ENCODE assay signal across 30 cellular contexts in genomic region chr3:35500641-35501353, GRCh38.
DNase-seq lines count a peak whose midpoint lies in the region; ATAC-seq, FAIRE-seq and TF ChIP-seq lines count a peak whose summit lies in the region.
"Had no signal": no experiment of that assay in that cellular context is flagged by ENCODE, and none has a peak within 500 bp of the region (broad histone marks: within the 10 kb centered on the region; RNA-seq: fewer than 3 reads in every experiment).

No MANE protein-coding gene starts in this region.

- TF ChIP-seq EP300 in H1 (IDR thresholded peaks at IDR 0.05; ENCODE audit: borderline replicate concordance in 1 of 2, low read depth in 2 of 2, low read length in 2 of 2): no peak

- H3K14ac ChIP-seq in H1 (ENCODE audit: insufficient read length): no peak overlapping the region

- no peak overlapping the region for H2BK12ac ChIP-seq in H1 (ENCODE audit: low read depth, low read length)

- CTCF ChIA-PET in H1 (lab: Charles Lee; ENCODE audit: partially characterized antibody): interaction anchor here (1.2 kb wide), 1 partner anchor 37 kb away, joined by 3 read pairs; no protein-coding TSS in a partner anchor
- CTCF ChIA-PET in activated CD4-positive, alpha-beta memory T cell treated with anti-CD3 and anti-CD28 coated beads for 36 hours (lab: Charles Lee): no interaction called here

- H3K9me3 Mint-ChIP-seq in nephron: peaks cover 8% of the 10 kb centered on the region
- H3K9me3 Mint-ChIP-seq in activated naive CD8-positive, alpha-beta T cell treated with anti-CD3 and anti-CD28 coated beads, Interleukin-2, amount 50 U/mL, for 24 hours: peaks cover 6% of the 10 kb centered on the region
- H3K9me3 Mint-ChIP-seq in activated CD4-positive, alpha-beta memory T cell treated with anti-CD3 and anti-CD28 coated beads for 36 hours: peaks cover 3% of the 10 kb centered on the region
- H3K9me3 Mint-ChIP-seq: activated CD4-positive, alpha-beta T cell treated with anti-CD3 and anti-CD28 coated beads, Interleukin-2, amount 10 ng/mL, durations not matched to agents 24 days and 14 days had no signal

- H3K4me1 Mint-ChIP-seq in nephron: peaks cover 25% of the 10 kb centered on the region
- H3K4me1 Mint-ChIP-seq in activated naive CD8-positive, alpha-beta T cell treated with anti-CD3 and anti-CD28 coated beads, Interleukin-2, amount 50 U/mL, for 24 hours: no peaks in the 10 kb centered on the region
- no peaks in the 10 kb centered on the region for H3K4me1 Mint-ChIP-seq in activated CD4-positive, alpha-beta memory T cell treated with anti-CD3 and anti-CD28 coated beads for 36 hours (ENCODE audit: low read depth)
- H3K4me1 Mint-ChIP-seq: activated CD4-positive, alpha-beta T cell treated with anti-CD3 and anti-CD28 coated beads, Interleukin-2, amount 10 ng/mL, durations not matched to agents 24 days and 14 days; IgD-negative memory B cell; stimulated activated effector memory CD8-positive, alpha-beta T cell treated with anti-CD3 and anti-CD28 coated beads, Interleukin-12 subunit alpha, Interleukin-12 subunit beta, amount 100 ng/mL, for 72 hours had no signal

- no peak for FAIRE-seq in H1 (lab: Jason Lieb, UNC)
- FAIRE-seq: bronchial epithelial cell, GM12892, urothelium cell line had no signal

- no peaks in the 10 kb centered on the region for H3K23me2 ChIP-seq in H1 (ENCODE audit: low read depth, low read length)

- H3K4me2 ChIP-seq in H1 (ENCODE audit: insufficient read depth in 1 of 2, low read depth in 2 of 2, low read length in 2 of 2): no peak overlapping the region
- H3K4me2 ChIP-seq: BLaER1 had no signal

- no peak overlapping the region for H2BK120ac ChIP-seq in H1 (replicated peaks; ENCODE audit: low read depth, low read length)

- no peak overlapping the region for H3K9ac ChIP-seq in H1 (replicated peaks in 1 of 4; ENCODE audit: extremely low read depth in 1 of 4, low read depth in 3 of 4, low read length in 3 of 4)
- H3K9ac ChIP-seq: BLaER1 had no signal

- H3K4me1 ChIP-seq in H1 (replicated peaks in 1 of 4; ENCODE audit: control insufficient read depth in 3 of 4, insufficient read depth in 4 of 4, low read length in 3 of 4): peaks cover 0 to 4% (median 1%) of the 10 kb centered on the region in 4 experiments; a peak in 1 of 7 replicates
- H3K4me1 ChIP-seq: colonic mucosa had no signal

- no peaks in the 10 kb centered on the region for H3K27me3 ChIP-seq in H1 (replicated peaks in 1 of 4; ENCODE audit: control insufficient read depth in 3 of 4, extremely low read depth in 1 of 4, insufficient read depth in 3 of 4, low read length in 3 of 4)
- H3K27me3 ChIP-seq: BLaER1, colonic mucosa had no signal

- no peak overlapping the region for H3K4me3 ChIP-seq in H1 (ENCODE audit: extremely low read depth in 1 of 4, insufficient read depth in 2 of 4, low read depth in 3 of 4, low read length in 4 of 4)
- H3K4me3 ChIP-seq: BLaER1, colonic mucosa had no signal

- H3K79me2 ChIP-seq in H1 (ENCODE audit: control insufficient read depth in 1 of 2, insufficient read depth in 2 of 2, low read length in 2 of 2): no peaks in the 10 kb centered on the region

- intact Hi-C loops in activated CD4-positive, alpha-beta memory T cell treated with anti-CD3 and anti-CD28 coated beads for 36 hours (cut with micrococcal nuclease): no loop called here

- TF ChIP-seq CTCF in H1 (IDR thresholded peaks at IDR 0.05; ENCODE audit: control extremely low read depth in 1 of 3, insufficient read depth in 1 of 3, low read depth in 1 of 3, low read length in 3 of 3) (no peak), nephron (IDR thresholded peaks at IDR 0.05; ENCODE audit: unreplicated experiment in 3 of 3) (no peak)

- no peak for DNase-seq in H1 (ENCODE audit: low read depth in 1 of 2, low spot score in 2 of 2)
- no peak for DNase-seq in activated naive CD8-positive, alpha-beta T cell treated with anti-CD3 and anti-CD28 coated beads, Interleukin-2, amount 50 U/mL, for 24 hours
- DNase-seq in activated CD4-positive, alpha-beta memory T cell treated with anti-CD3 and anti-CD28 coated beads for 36 hours: no peak
- DNase-seq: activated CD4-positive, alpha-beta T cell treated with anti-CD3 and anti-CD28 coated beads, Interleukin-2, amount 10 ng/mL, durations not matched to agents 24 days and 14 days; activated naive CD4-positive, alpha-beta T cell treated with anti-CD3 and anti-CD28 coated beads, Interleukin-2, amount 50 U/mL, for 16 hours; colonic mucosa; COR-L47; effector memory CD4-positive, alpha-beta T cell; foreskin fibroblast; hypothalamus; mammary epithelial cell; NCI-H1092 treated with DMSO at 0.1 percent for 48 hours; NCI-H2029; NCI-H345; NCI-H748 treated with DMSO at 0.1 percent for 48 hours; nucleus accumbens; WERI-Rb-1 had no signal

- 95% methylated on average over 3 of the region's 3 CpGs; no CpG with 5 or more reads in 1 of the 2 experiments for WGBS in H1 (ENCODE audit: extremely low coverage in 1 of 2, insufficient coverage in 1 of 2, insufficient read length in 1 of 2, insufficient replicate concordance in 2 of 2, low coverage in 1 of 2, low lambda C conversion rate in 2 of 2, missing lambda C conversion rate in 1 of 2), 2 experiments

- POLR2A ChIA-PET in H1 (lab: Charles Lee; ENCODE audit: partially characterized antibody): no interaction called here
- POLR2A ChIA-PET in activated CD4-positive, alpha-beta memory T cell treated with anti-CD3 and anti-CD28 coated beads for 36 hours (lab: Charles Lee): no interaction called here

- H3K36me3 Mint-ChIP-seq in nephron (ENCODE audit: low read depth): peaks cover 3% of the 10 kb centered on the region
- no peaks in the 10 kb centered on the region for H3K36me3 Mint-ChIP-seq in activated naive CD8-positive, alpha-beta T cell treated with anti-CD3 and anti-CD28 coated beads, Interleukin-2, amount 50 U/mL, for 24 hours (ENCODE audit: low read depth)
- no peaks in the 10 kb centered on the region for H3K36me3 Mint-ChIP-seq in activated CD4-positive, alpha-beta memory T cell treated with anti-CD3 and anti-CD28 coated beads for 36 hours
- H3K36me3 Mint-ChIP-seq: IgD-negative memory B cell; stimulated activated effector memory CD8-positive, alpha-beta T cell treated with anti-CD3 and anti-CD28 coated beads, Interleukin-12 subunit alpha, Interleukin-12 subunit beta, amount 100 ng/mL, for 72 hours had no signal

- H4K8ac ChIP-seq in H1 (ENCODE audit: extremely low read depth, insufficient read depth, low read length): no peak overlapping the region

- peaks cover under 1% of the 10 kb centered on the region for H3K27me3 Mint-ChIP-seq in nephron (ENCODE audit: low read depth)
- H3K27me3 Mint-ChIP-seq in activated naive CD8-positive, alpha-beta T cell treated with anti-CD3 and anti-CD28 coated beads, Interleukin-2, amount 50 U/mL, for 24 hours: no peaks in the 10 kb centered on the region
- no peaks in the 10 kb centered on the region for H3K27me3 Mint-ChIP-seq in activated CD4-positive, alpha-beta memory T cell treated with anti-CD3 and anti-CD28 coated beads for 36 hours
- H3K27me3 Mint-ChIP-seq: activated CD4-positive, alpha-beta T cell treated with anti-CD3 and anti-CD28 coated beads, Interleukin-2, amount 10 ng/mL, durations not matched to agents 24 days and 14 days; IgD-negative memory B cell had no signal

- no peak overlapping the region for H2BK5ac ChIP-seq in H1 (ENCODE audit: low read depth, low read length)

- peak overlapping the region; percentile 95 to 98 (median 97) for H3K27ac Mint-ChIP-seq in nephron
- H3K27ac Mint-ChIP-seq in activated naive CD8-positive, alpha-beta T cell treated with anti-CD3 and anti-CD28 coated beads, Interleukin-2, amount 50 U/mL, for 24 hours: no peak overlapping the region
- H3K27ac Mint-ChIP-seq in activated CD4-positive, alpha-beta memory T cell treated with anti-CD3 and anti-CD28 coated beads for 36 hours: no peak overlapping the region
- H3K27ac Mint-ChIP-seq: activated CD4-positive, alpha-beta T cell treated with anti-CD3 and anti-CD28 coated beads, Interleukin-2, amount 10 ng/mL, durations not matched to agents 24 days and 14 days; stimulated activated effector memory CD8-positive, alpha-beta T cell treated with anti-CD3 and anti-CD28 coated beads, Interleukin-12 subunit alpha, Interleukin-12 subunit beta, amount 100 ng/mL, for 72 hours had no signal

- no peak overlapping the region for H3K23ac ChIP-seq in H1 (ENCODE audit: insufficient read length)

- H3K4me3 Mint-ChIP-seq in nephron: peak overlapping the region in 2 of 3 experiments; percentile 7 to 21
- no peak overlapping the region for H3K4me3 Mint-ChIP-seq in activated naive CD8-positive, alpha-beta T cell treated with anti-CD3 and anti-CD28 coated beads, Interleukin-2, amount 50 U/mL, for 24 hours
- no peak overlapping the region for H3K4me3 Mint-ChIP-seq in activated CD4-positive, alpha-beta memory T cell treated with anti-CD3 and anti-CD28 coated beads for 36 hours
- H3K4me3 Mint-ChIP-seq: activated CD4-positive, alpha-beta T cell treated with anti-CD3 and anti-CD28 coated beads, Interleukin-2, amount 10 ng/mL, durations not matched to agents 24 days and 14 days; IgD-negative memory B cell; stimulated activated effector memory CD8-positive, alpha-beta T cell treated with anti-CD3 and anti-CD28 coated beads, Interleukin-12 subunit alpha, Interleukin-12 subunit beta, amount 100 ng/mL, for 72 hours had no signal

- H3K9me3 ChIP-seq in H1 (ENCODE audit: insufficient read depth in 2 of 2, low read depth in 1 of 2, low read length in 1 of 2): no peaks in the 10 kb centered on the region
- H3K9me3 ChIP-seq: BLaER1, colonic mucosa had no signal

- peak overlapping the region; percentile 65; the same call in 1 of the 2 replicates for H2AFZ ChIP-seq in H1 (ENCODE audit: low read length)

- H3K18ac ChIP-seq in H1 (ENCODE audit: extremely low read depth, low read length): no peak overlapping the region

- H3K56ac ChIP-seq in H1 (replicated peaks; ENCODE audit: insufficient read length, low read depth, low read length): no peak overlapping the region

- H4K91ac ChIP-seq in H1 (replicated peaks; ENCODE audit: insufficient read length, low read length): no peak overlapping the region

- H2BK15ac ChIP-seq in H1 (ENCODE audit: low read length): no peak overlapping the region

- no peak overlapping the region for H4K5ac ChIP-seq in H1 (ENCODE audit: insufficient read length, low read depth, low read length)

- H2BK20ac ChIP-seq in H1 (ENCODE audit: low read length): no peak overlapping the region

- no peak overlapping the region for H3K27ac ChIP-seq in H1 (ENCODE audit: low read depth, low read length)
- H3K27ac ChIP-seq: BLaER1, colonic mucosa, RWPE1, WERI-Rb-1 had no signal

- H3K36me3 ChIP-seq in H1 (ENCODE audit: control insufficient read depth in 2 of 4, insufficient read depth in 4 of 4, low read length in 3 of 4): no peaks in the 10 kb centered on the region
- H3K36me3 ChIP-seq: BLaER1, colonic mucosa, WERI-Rb-1 had no signal

- H3K79me1 ChIP-seq in H1 (ENCODE audit: low read depth, low read length): no peaks in the 10 kb centered on the region

- no peak overlapping the region for H2AK5ac ChIP-seq in H1 (ENCODE audit: low read depth, low read length)

- peak; percentile 86 for ATAC-seq in GM18907 (IDR thresholded peaks at IDR 0.05; ENCODE audit: unreplicated experiment)
- peak; percentile 81 for ATAC-seq in HG02943 (IDR thresholded peaks at IDR 0.05; ENCODE audit: low read depth, unreplicated experiment)
- ATAC-seq in HG03095 (IDR thresholded peaks at IDR 0.05; ENCODE audit: unreplicated experiment): no peak
- no peak for ATAC-seq in HG03571 (IDR thresholded peaks at IDR 0.05; ENCODE audit: unreplicated experiment)
- no peak for ATAC-seq in activated naive CD8-positive, alpha-beta T cell treated with anti-CD3 and anti-CD28 coated beads, Interleukin-2, amount 50 U/mL, for 24 hours
- ATAC-seq: SK-N-SH treated with all-trans-retinoic acid at 6 μM for 48 hours; stimulated activated effector memory CD8-positive, alpha-beta T cell treated with anti-CD3 and anti-CD28 coated beads, Interleukin-12 subunit alpha, Interleukin-12 subunit beta, amount 100 ng/mL, for 72 hours had no signal

- TF ChIP-seq POLR2A in H1 (IDR thresholded peaks at IDR 0.05; ENCODE audit: control extremely low read depth in 1 of 2, low read depth in 2 of 2, low read length in 2 of 2): no peak

- H4K20me1 ChIP-seq in H1 (replicated peaks in 1 of 2; ENCODE audit: control insufficient read depth in 1 of 2, insufficient read depth in 2 of 2, low read length in 2 of 2): no peaks in the 10 kb centered on the region
- H4K20me1 ChIP-seq: BLaER1 had no signal

- TF ChIP-seq RAD21 in H1 (IDR thresholded peaks at IDR 0.05 in 1 of 2, conservative IDR thresholded peaks at IDR 0.05 in 1 of 2; ENCODE audit: low read depth in 2 of 2, low read length in 2 of 2): no peak

- no peak overlapping the region for H3K4ac ChIP-seq in H1 (replicated peaks; ENCODE audit: insufficient read length, low read depth, low read length)

Comparison
In these comparisons a context has a peak if more than half of its experiments do, and no peak if none do; other contexts are left out.
1. ATAC-seq: peak in GM18907 (single experiment) and HG02943 (single experiment); none in HG03095 (single experiment), HG03571 (single experiment) and activated naive CD8-positive, alpha-beta T cell treated with anti-CD3 and anti-CD28 coated beads, Interleukin-2, amount 50 U/mL, for 24 hours (single experiment).
2. H3K27ac Mint-ChIP-seq: peak in nephron (3 of 3); none in activated naive CD8-positive, alpha-beta T cell treated with anti-CD3 and anti-CD28 coated beads, Interleukin-2, amount 50 U/mL, for 24 hours (single experiment) and activated CD4-positive, alpha-beta memory T cell treated with anti-CD3 and anti-CD28 coated beads for 36 hours (single experiment).
3. H3K4me3 Mint-ChIP-seq: peak in nephron (2 of 3); none in activated naive CD8-positive, alpha-beta T cell treated with anti-CD3 and anti-CD28 coated beads, Interleukin-2, amount 50 U/mL, for 24 hours (single experiment) and activated CD4-positive, alpha-beta memory T cell treated with anti-CD3 and anti-CD28 coated beads for 36 hours (single experiment).